In genomic region chr11:65569164-65569972, GRCh38 we compare ENCODE assay signal across 1 cellular context.
TF ChIP-seq lines count a peak whose summit lies in the region.

No MANE protein-coding gene starts in this region.

TF ChIP-seq in HepG2, 621 proteins besides CTCF, POLR2A, EP300 and RAD21 (continues in another document):
- TF ChIP-seq, protein P1, sequence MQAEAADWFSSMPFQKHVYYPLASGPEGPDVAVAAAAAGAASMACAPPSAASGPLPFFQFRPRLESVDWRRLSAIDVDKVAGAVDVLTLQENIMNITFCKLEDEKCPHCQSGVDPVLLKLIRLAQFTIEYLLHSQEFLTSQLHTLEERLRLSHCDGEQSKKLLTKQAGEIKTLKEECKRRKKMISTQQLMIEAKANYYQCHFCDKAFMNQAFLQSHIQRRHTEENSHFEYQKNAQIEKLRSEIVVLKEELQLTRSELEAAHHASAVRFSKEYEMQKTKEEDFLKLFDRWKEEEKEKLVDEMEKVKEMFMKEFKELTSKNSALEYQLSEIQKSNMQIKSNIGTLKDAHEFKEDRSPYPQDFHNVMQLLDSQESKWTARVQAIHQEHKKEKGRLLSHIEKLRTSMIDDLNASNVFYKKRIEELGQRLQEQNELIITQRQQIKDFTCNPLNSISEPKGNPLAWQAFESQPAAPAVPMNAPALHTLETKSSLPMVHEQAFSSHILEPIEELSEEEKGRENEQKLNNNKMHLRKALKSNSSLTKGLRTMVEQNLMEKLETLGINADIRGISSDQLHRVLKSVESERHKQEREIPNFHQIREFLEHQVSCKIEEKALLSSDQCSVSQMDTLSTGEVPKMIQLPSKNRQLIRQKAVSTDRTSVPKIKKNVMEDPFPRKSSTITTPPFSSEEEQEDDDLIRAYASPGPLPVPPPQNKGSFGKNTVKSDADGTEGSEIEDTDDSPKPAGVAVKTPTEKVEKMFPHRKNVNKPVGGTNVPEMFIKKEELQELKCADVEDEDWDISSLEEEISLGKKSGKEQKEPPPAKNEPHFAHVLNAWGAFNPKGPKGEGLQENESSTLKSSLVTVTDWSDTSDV (CRISPR knock-in tag; IDR thresholded peaks at IDR 0.05): 0 out of 2 replicates have a peak, but pooled peaks have one; percentile 23
- TF ChIP-seq ZNF670 (CRISPR knock-in tag; IDR thresholded peaks at IDR 0.05; ENCODE audit: borderline replicate concordance): peak; percentile 58; the same call in 1 of the 2 replicates
- TF ChIP-seq ZNF547 (CRISPR knock-in tag; IDR thresholded peaks at IDR 0.05): no peak
- TF ChIP-seq KDM6A (CRISPR knock-in tag; IDR thresholded peaks at IDR 0.05; ENCODE audit: low read depth): no peak
- TF ChIP-seq SMAD9 (CRISPR knock-in tag; IDR thresholded peaks at IDR 0.05): peak; percentile 77; the same call in 1 of the 2 replicates
- peak; percentile 24; the same call in 1 of the 2 replicates for TF ChIP-seq ZNF142 (CRISPR knock-in tag; IDR thresholded peaks at IDR 0.05)
- TF ChIP-seq ZC3H13 (CRISPR knock-in tag; IDR thresholded peaks at IDR 0.05): peak; percentile 64; the same call in 1 of the 2 replicates
- no peak for TF ChIP-seq ZNF225 (CRISPR knock-in tag; IDR thresholded peaks at IDR 0.05)
- TF ChIP-seq ZNF264 (CRISPR knock-in tag; IDR thresholded peaks at IDR 0.05): no peak
- TF ChIP-seq ZSCAN9 (CRISPR knock-in tag; IDR thresholded peaks at IDR 0.05; ENCODE audit: borderline replicate concordance): no peak
- TF ChIP-seq, protein P2, sequence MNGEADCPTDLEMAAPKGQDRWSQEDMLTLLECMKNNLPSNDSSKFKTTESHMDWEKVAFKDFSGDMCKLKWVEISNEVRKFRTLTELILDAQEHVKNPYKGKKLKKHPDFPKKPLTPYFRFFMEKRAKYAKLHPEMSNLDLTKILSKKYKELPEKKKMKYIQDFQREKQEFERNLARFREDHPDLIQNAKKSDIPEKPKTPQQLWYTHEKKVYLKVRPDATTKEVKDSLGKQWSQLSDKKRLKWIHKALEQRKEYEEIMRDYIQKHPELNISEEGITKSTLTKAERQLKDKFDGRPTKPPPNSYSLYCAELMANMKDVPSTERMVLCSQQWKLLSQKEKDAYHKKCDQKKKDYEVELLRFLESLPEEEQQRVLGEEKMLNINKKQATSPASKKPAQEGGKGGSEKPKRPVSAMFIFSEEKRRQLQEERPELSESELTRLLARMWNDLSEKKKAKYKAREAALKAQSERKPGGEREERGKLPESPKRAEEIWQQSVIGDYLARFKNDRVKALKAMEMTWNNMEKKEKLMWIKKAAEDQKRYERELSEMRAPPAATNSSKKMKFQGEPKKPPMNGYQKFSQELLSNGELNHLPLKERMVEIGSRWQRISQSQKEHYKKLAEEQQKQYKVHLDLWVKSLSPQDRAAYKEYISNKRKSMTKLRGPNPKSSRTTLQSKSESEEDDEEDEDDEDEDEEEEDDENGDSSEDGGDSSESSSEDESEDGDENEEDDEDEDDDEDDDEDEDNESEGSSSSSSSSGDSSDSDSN (CRISPR knock-in tag; IDR thresholded peaks at IDR 0.05): no peak
- TF ChIP-seq MED13 (CRISPR knock-in tag; IDR thresholded peaks at IDR 0.05): no peak
- TF ChIP-seq ZMYM4 (CRISPR knock-in tag; IDR thresholded peaks at IDR 0.05): no peak
- TF ChIP-seq CREB3 (CRISPR knock-in tag; IDR thresholded peaks at IDR 0.05): peak; percentile 86; the same call in 1 of the 2 replicates
- TF ChIP-seq, protein P3, sequence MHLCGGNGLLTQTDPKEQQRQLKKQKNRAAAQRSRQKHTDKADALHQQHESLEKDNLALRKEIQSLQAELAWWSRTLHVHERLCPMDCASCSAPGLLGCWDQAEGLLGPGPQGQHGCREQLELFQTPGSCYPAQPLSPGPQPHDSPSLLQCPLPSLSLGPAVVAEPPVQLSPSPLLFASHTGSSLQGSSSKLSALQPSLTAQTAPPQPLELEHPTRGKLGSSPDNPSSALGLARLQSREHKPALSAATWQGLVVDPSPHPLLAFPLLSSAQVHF (CRISPR knock-in tag; IDR thresholded peaks at IDR 0.05): no peak
- TF ChIP-seq, protein P4, sequence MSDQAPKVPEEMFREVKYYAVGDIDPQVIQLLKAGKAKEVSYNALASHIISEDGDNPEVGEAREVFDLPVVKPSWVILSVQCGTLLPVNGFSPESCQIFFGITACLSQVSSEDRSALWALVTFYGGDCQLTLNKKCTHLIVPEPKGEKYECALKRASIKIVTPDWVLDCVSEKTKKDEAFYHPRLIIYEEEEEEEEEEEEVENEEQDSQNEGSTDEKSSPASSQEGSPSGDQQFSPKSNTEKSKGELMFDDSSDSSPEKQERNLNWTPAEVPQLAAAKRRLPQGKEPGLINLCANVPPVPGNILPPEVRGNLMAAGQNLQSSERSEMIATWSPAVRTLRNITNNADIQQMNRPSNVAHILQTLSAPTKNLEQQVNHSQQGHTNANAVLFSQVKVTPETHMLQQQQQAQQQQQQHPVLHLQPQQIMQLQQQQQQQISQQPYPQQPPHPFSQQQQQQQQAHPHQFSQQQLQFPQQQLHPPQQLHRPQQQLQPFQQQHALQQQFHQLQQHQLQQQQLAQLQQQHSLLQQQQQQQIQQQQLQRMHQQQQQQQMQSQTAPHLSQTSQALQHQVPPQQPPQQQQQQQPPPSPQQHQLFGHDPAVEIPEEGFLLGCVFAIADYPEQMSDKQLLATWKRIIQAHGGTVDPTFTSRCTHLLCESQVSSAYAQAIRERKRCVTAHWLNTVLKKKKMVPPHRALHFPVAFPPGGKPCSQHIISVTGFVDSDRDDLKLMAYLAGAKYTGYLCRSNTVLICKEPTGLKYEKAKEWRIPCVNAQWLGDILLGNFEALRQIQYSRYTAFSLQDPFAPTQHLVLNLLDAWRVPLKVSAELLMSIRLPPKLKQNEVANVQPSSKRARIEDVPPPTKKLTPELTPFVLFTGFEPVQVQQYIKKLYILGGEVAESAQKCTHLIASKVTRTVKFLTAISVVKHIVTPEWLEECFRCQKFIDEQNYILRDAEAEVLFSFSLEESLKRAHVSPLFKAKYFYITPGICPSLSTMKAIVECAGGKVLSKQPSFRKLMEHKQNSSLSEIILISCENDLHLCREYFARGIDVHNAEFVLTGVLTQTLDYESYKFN (CRISPR knock-in tag; conservative IDR thresholded peaks at IDR 0.05): no peak
- no peak for TF ChIP-seq POGZ (CRISPR knock-in tag; IDR thresholded peaks at IDR 0.05)
- peak; percentile 42; the same call in 1 of the 2 replicates for TF ChIP-seq ZNF232 (CRISPR knock-in tag; IDR thresholded peaks at IDR 0.05; ENCODE audit: borderline replicate concordance)
- TF ChIP-seq DR1 (CRISPR knock-in tag; IDR thresholded peaks at IDR 0.05): no peak; the same call in 1 of the 2 replicates
- TF ChIP-seq, protein P5, sequence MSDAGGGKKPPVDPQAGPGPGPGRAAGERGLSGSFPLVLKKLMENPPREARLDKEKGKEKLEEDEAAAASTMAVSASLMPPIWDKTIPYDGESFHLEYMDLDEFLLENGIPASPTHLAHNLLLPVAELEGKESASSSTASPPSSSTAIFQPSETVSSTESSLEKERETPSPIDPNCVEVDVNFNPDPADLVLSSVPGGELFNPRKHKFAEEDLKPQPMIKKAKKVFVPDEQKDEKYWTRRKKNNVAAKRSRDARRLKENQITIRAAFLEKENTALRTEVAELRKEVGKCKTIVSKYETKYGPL (CRISPR knock-in tag; IDR thresholded peaks at IDR 0.05): peak; percentile 27; the same call in 1 of the 2 replicates
- TF ChIP-seq ZBTB1 (CRISPR knock-in tag; IDR thresholded peaks at IDR 0.05; ENCODE audit: borderline replicate concordance): no peak
- peak; percentile 6; the same call in 1 of the 2 replicates for TF ChIP-seq ISL2 (CRISPR knock-in tag; IDR thresholded peaks at IDR 0.05)
- TF ChIP-seq, protein P6, sequence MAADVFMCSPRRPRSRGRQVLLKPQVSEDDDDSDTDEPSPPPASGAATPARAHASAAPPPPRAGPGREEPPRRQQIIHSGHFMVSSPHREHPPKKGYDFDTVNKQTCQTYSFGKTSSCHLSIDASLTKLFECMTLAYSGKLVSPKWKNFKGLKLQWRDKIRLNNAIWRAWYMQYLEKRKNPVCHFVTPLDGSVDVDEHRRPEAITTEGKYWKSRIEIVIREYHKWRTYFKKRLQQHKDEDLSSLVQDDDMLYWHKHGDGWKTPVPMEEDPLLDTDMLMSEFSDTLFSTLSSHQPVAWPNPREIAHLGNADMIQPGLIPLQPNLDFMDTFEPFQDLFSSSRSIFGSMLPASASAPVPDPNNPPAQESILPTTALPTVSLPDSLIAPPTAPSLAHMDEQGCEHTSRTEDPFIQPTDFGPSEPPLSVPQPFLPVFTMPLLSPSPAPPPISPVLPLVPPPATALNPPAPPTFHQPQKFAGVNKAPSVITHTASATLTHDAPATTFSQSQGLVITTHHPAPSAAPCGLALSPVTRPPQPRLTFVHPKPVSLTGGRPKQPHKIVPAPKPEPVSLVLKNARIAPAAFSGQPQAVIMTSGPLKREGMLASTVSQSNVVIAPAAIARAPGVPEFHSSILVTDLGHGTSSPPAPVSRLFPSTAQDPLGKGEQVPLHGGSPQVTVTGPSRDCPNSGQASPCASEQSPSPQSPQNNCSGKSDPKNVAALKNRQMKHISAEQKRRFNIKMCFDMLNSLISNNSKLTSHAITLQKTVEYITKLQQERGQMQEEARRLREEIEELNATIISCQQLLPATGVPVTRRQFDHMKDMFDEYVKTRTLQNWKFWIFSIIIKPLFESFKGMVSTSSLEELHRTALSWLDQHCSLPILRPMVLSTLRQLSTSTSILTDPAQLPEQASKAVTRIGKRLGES (CRISPR knock-in tag; IDR thresholded peaks at IDR 0.05; ENCODE audit: borderline replicate concordance): peak; percentile 33; the same call in 1 of the 2 replicates
- TF ChIP-seq ZNF33B (CRISPR knock-in tag; IDR thresholded peaks at IDR 0.05): 0 out of 2 replicates have a peak, but pooled peaks have one; percentile 19
- TF ChIP-seq ZNF138 (CRISPR knock-in tag; IDR thresholded peaks at IDR 0.05; ENCODE audit: low read depth): peak; percentile 68; the same call in 1 of the 2 replicates
- peak; percentile 67; the same call in 1 of the 2 replicates for TF ChIP-seq HOXA9 (CRISPR knock-in tag; IDR thresholded peaks at IDR 0.05; ENCODE audit: borderline replicate concordance)
- TF ChIP-seq ZSCAN20 (CRISPR knock-in tag; IDR thresholded peaks at IDR 0.05; ENCODE audit: borderline replicate concordance): peak; percentile 58; the same call in 1 of the 2 replicates
- TF ChIP-seq ZNF30 (CRISPR knock-in tag; IDR thresholded peaks at IDR 0.05): 0 out of 2 replicates have a peak, but pooled peaks have one; percentile 54
- TF ChIP-seq SP1 (IDR thresholded peaks at IDR 0.05): no peak
- TF ChIP-seq SP1 (CRISPR knock-in tag; IDR thresholded peaks at IDR 0.05): no peak
- TF ChIP-seq ZNF343 (CRISPR knock-in tag; IDR thresholded peaks at IDR 0.05): no peak
- no peak for TF ChIP-seq ZNF781 (CRISPR knock-in tag; IDR thresholded peaks at IDR 0.05; ENCODE audit: borderline replicate concordance, not compliant biosample characterization)
- no peak for TF ChIP-seq CREB1 (IDR thresholded peaks at IDR 0.05)
- no peak for TF ChIP-seq CREB1 (CRISPR knock-in tag; IDR thresholded peaks at IDR 0.05)
- TF ChIP-seq SMARCC2 (IDR thresholded peaks at IDR 0.05): no peak
- TF ChIP-seq SMAD3 (CRISPR knock-in tag; IDR thresholded peaks at IDR 0.05): no peak
- TF ChIP-seq THYN1 (CRISPR knock-in tag; IDR thresholded peaks at IDR 0.05; ENCODE audit: borderline replicate concordance, low read depth): no peak
- no peak for TF ChIP-seq ZNF276 (CRISPR knock-in tag; IDR thresholded peaks at IDR 0.05; ENCODE audit: low read depth)
- TF ChIP-seq HIVEP1 (CRISPR knock-in tag; IDR thresholded peaks at IDR 0.05): no peak
- no peak for TF ChIP-seq ZNF761 (CRISPR knock-in tag; conservative IDR thresholded peaks at IDR 0.05)
